Comparison of ENCODE assay signal across 8 cellular contexts in the genomic region with DNA sequence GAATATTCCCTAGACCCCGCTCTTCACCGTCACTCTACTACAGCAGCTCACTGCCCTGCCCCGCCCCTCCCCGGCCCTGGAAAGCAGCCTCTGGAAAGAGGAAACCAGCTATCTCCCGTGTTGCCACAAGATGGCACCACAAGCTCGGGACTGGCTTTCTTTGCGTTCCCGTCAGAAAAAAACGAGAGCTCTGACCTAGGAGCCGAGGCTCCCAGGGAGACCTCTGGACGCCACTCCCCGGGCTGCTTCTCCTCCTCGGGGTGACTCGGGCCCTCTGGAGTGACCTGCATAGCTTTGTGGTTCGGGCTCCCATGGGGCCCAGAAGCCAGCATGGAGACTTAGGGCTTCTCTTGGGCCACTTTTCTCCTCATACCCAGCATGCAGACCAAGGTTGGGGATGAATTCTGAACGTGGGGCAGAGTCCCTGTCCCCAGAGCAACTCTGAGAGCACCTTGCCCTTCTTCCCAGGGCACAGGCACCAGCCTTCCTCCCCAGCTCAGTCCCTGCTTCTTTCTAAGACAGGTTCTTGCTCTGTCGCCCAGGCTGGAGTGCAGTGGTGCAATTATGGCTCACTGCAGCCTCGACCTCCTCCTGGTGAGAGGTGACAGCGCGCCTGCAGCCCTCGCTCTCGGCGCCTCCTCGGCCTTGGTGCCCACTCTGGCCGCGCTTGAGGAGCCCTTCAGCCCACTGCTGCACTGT. TPM values are rescaled to one million over a fixed set of nuclear protein-coding genes. Genes with fewer than 3 reads are reported as not detected.
A peak's percentile ranks its signal among the peaks of the same experiment; 100 is the strongest.
DNase-seq lines count a peak whose midpoint lies in the region; ATAC-seq lines count a peak whose summit lies in the region.

No MANE protein-coding gene starts in this region.

- peaks cover 4% of the 10 kb centered on the region for H3K9me3 Mint-ChIP-seq in activated CD4-positive, alpha-beta T cell treated with anti-CD3 and anti-CD28 coated beads for 36 hours (ENCODE audit: low read depth)

- CTCF ChIA-PET in activated CD4-positive, alpha-beta T cell treated with anti-CD3 and anti-CD28 coated beads for 36 hours (lab: Charles Lee), result interaction anchor here (0.6 to 6.7 kb wide), 46 partner anchors 7 to 1441 kb away, joined by 3 to 57 read pairs (median 4); partner anchors contain the start of genes PML and STOML1

- no peak overlapping the region for H3K27ac Mint-ChIP-seq in activated CD4-positive, alpha-beta T cell treated with anti-CD3 and anti-CD28 coated beads for 36 hours

- H3K4me3 Mint-ChIP-seq in activated CD4-positive, alpha-beta T cell treated with anti-CD3 and anti-CD28 coated beads for 36 hours, result peak overlapping the region; percentile 8

- no peaks in the 10 kb centered on the region for H3K36me3 Mint-ChIP-seq in activated CD4-positive, alpha-beta T cell treated with anti-CD3 and anti-CD28 coated beads for 36 hours (ENCODE audit: low read depth)

- POLR2A ChIA-PET in activated CD4-positive, alpha-beta T cell treated with anti-CD3 and anti-CD28 coated beads for 36 hours (lab: Charles Lee), result interaction anchor here (0.6 to 0.8 kb wide), 4 partner anchors 21 to 1006 kb away, joined by 3 to 6 read pairs (median 4); partner anchors contain the start of gene PML

- H3K27me3 Mint-ChIP-seq in activated CD4-positive, alpha-beta T cell treated with anti-CD3 and anti-CD28 coated beads for 36 hours, result peaks cover 12% of the 10 kb centered on the region

- ATAC-seq in activated CD4-positive, alpha-beta T cell treated with anti-CD3 and anti-CD28 coated beads for 36 hours, result peak; percentile 88
- ATAC-seq in left lobe of liver (peak; percentile 100), GM21619 (IDR thresholded peaks at IDR 0.05; ENCODE audit: unreplicated experiment) (no peak)

- peaks cover 27% of the 10 kb centered on the region for H3K4me1 Mint-ChIP-seq in activated CD4-positive, alpha-beta T cell treated with anti-CD3 and anti-CD28 coated beads for 36 hours

- intact Hi-C loops in activated CD4-positive, alpha-beta T cell treated with anti-CD3 and anti-CD28 coated beads for 36 hours (cut with DNase I, micrococcal nuclease), result loop anchor here (1.0 to 5.0 kb wide), 11 partner anchors 8 to 349 kb away; partner anchors contain the start of gene PML (in 1 of the 2)

- DNase-seq in Ammon's horn (ENCODE audit: low spot score), result peak; percentile 87
- DNase-seq in HCEC 1CT, result peak; percentile 68
- peak; percentile 85 for DNase-seq in NCI-H460 (ENCODE audit: extremely low read depth, low read depth)
- DNase-seq in activated CD4-positive, alpha-beta T cell treated with anti-CD3 and anti-CD28 coated beads for 36 hours, result peak; percentile 91
- DNase-seq in cerebellum (ENCODE audit: low spot score), result peak; percentile 83
- DNase-seq in left lobe of liver (ENCODE audit: low spot score), result peak; percentile 87
- peak; percentile 67 for DNase-seq in stimulated activated CD4-positive, alpha-beta T cell treated with anti-CD3 and anti-CD28 coated beads, Interleukin-2, amount 100 ng/mL, for 4 hours (ENCODE audit: low read depth)

RNA-seq across cellular contexts. Expression of gene STOML1, which starts 19.0 kb away (rescaled TPM):
- total RNA-seq in NCI-H460 (2014; rRNA removed; shearing (Covaris generic)), result 4.3 and 6.3 TPM in 2 replicates
- 9.4 and 10.7 TPM in 2 replicates for polyA plus RNA-seq in NCI-H460 (2014; cell fraction: nucleus; rRNA removed)
- 1 to 10 TPM; 6.3 to 7.1 TPM for total RNA-seq in activated CD4-positive, alpha-beta T cell treated with anti-CD3 and anti-CD28 coated beads for 36 hours
- total RNA-seq in cerebellum (14.2 TPM), left lobe of liver (8.1 TPM)

RNA-seq across cellular contexts. Expression of gene PML, which starts 21.4 kb away (rescaled TPM):
- total RNA-seq in NCI-H460 (2014; rRNA removed; shearing (Covaris generic)), result 9.6 and 10.1 TPM in 2 replicates
- 26.1 and 35.9 TPM in 2 replicates for polyA plus RNA-seq in NCI-H460 (2014; cell fraction: nucleus; rRNA removed)
- total RNA-seq in activated CD4-positive, alpha-beta T cell treated with anti-CD3 and anti-CD28 coated beads for 36 hours, result 10 to 100 TPM; 72.6 to 75.4 TPM
- total RNA-seq in cerebellum (13.1 TPM), left lobe of liver (15.5 TPM)

RNA-seq across cellular contexts. Expression of gene LOXL1, which starts 46.9 kb away (rescaled TPM):
- 9.8 and 10.4 TPM in 2 replicates for total RNA-seq in NCI-H460 (2014; rRNA removed; shearing (Covaris generic))
- 5.7 and 11.4 TPM in 2 replicates for polyA plus RNA-seq in NCI-H460 (2014; cell fraction: nucleus; rRNA removed)
- total RNA-seq in activated CD4-positive, alpha-beta T cell treated with anti-CD3 and anti-CD28 coated beads for 36 hours, result 1 to 10 TPM; 1.9 to 2.5 TPM
- total RNA-seq in cerebellum, result 5.5 TPM
- 0.75 TPM for total RNA-seq in left lobe of liver
